ENCODE assay signal across 8 cellular contexts in the genomic region with DNA sequence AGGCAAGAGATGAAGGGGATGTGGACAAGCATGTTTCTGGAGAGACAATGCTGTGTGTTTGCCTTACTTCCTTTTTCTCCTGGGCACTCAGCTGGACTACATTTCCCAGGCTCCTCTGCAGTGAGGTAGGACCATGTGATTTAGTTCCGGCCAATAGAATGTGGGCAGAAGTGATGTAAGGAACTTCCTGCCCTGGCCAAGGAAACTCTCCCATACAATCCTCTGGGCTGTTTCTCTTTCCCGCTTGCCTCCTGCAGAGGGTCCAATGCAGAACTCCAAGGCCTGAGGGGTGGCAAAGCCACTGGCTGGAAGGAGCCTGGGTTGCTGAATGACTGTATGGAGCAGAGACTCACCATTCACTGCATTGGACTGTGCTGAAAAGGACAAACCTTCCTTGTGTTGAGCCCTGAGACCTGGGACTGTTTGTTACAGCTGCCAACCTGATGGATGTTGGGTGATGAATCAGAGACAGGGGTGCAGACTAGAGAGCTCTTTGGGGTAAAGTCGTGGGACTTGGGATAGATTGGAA.
A peak's percentile ranks its signal among the peaks of the same experiment; 100 is the strongest.
DNase-seq lines count a peak whose midpoint lies in the region; ATAC-seq and TF ChIP-seq lines count a peak whose summit lies in the region.

No MANE protein-coding gene starts in this region.

- no peak overlapping the region for H3K4me3 ChIP-seq in fibroblast of mammary gland (ENCODE audit: control insufficient read depth, low read depth, low read length)

- DNase-seq in NCI-H345 (lab: John Stamatoyannopoulos, UW) = peak; percentile 8
- DNase-seq in NCI-H345 treated with DMSO at 0.1 percent for 48 hours (lab: John Stamatoyannopoulos, UW; ENCODE audit: unreplicated experiment) = no peak
- DNase-seq in HT-29 (ENCODE audit: low spot score) = peak; percentile 72
- peak; percentile 96 for DNase-seq in SIG-M5 treated with dmso at 0.1 percent for 504 hours (lab: John Stamatoyannopoulos, UW; ENCODE audit: unreplicated experiment)
- peak; percentile 69 for DNase-seq in fibroblast of mammary gland (ENCODE audit: low read depth)
- DNase-seq in non-pigmented ciliary epithelial cell (ENCODE audit: low read depth) = peak; percentile 20
- no peak for DNase-seq in inferior parietal cortex (ENCODE audit: extremely low spot score)

- TF ChIP-seq CTCF in fibroblast of mammary gland (conservative IDR thresholded peaks at IDR 0.05; ENCODE audit: control insufficient read depth, insufficient read depth, low read depth, low read length) = no peak

- ATAC-seq in GM21447 (IDR thresholded peaks at IDR 0.05; ENCODE audit: unreplicated experiment) = peak; percentile 98

Comparison
In these comparisons a context has a peak if more than half of its experiments do, and no peak if none do; other contexts are left out.
1. DNase-seq: peak in NCI-H345 (single experiment), HT-29 (single experiment), SIG-M5 treated with dmso at 0.1 percent for 504 hours (single experiment), fibroblast of mammary gland (single experiment) and non-pigmented ciliary epithelial cell (single experiment); none in NCI-H345 treated with DMSO at 0.1 percent for 48 hours (single experiment) and inferior parietal cortex (single experiment).